In genomic region chr7:20783716-20784310, GRCh38 we compare ENCODE assay signal across 8 cellular contexts. TPM values are rescaled to one million over a fixed set of nuclear protein-coding genes. Genes with fewer than 3 reads are reported as not detected.
DNase-seq lines count a peak whose midpoint lies in the region; ATAC-seq and TF ChIP-seq lines count a peak whose summit lies in the region.

No MANE protein-coding gene starts in this region.

- peaks cover 33 to 44% (median 40%) of the 10 kb centered on the region in 4 donors for H3K4me1 ChIP-seq in esophagus muscularis mucosa
- H3K4me1 ChIP-seq in prostate gland (replicated peaks) = no peaks in the 10 kb centered on the region

- no peaks in the 10 kb centered on the region for H3K36me3 ChIP-seq in esophagus muscularis mucosa
- no peaks in the 10 kb centered on the region for H3K36me3 ChIP-seq in prostate gland

- DNase-seq in NCI-H1092 (lab: John Stamatoyannopoulos, UW) = peak; percentile 51
- DNase-seq in esophagus muscularis mucosa (ENCODE audit: extremely low spot score) = no peak
- DNase-seq in prostate gland (ENCODE audit: low spot score) = peak; percentile 38
- DNase-seq in NCI-H1105 (lab: John Stamatoyannopoulos, UW) = no peak
- DNase-seq in NCI-H1930 (lab: John Stamatoyannopoulos, UW) = no peak

- H3K27ac ChIP-seq in esophagus muscularis mucosa (replicated peaks in 1 of 4) = no peak overlapping the region
- H3K27ac ChIP-seq in prostate gland = peak overlapping the region; percentile 90 to 93

- TF ChIP-seq CTCF in esophagus muscularis mucosa (IDR thresholded peaks at IDR 0.05) (no peak), prostate gland (IDR thresholded peaks at IDR 0.05) (peak in 1 of 4 experiments; percentile 11)

- ATAC-seq in GM18511 (IDR thresholded peaks at IDR 0.05; ENCODE audit: unreplicated experiment) = peak; percentile 54
- ATAC-seq in HG02571 (IDR thresholded peaks at IDR 0.05; ENCODE audit: unreplicated experiment) = no peak
- ATAC-seq in HG02763 (IDR thresholded peaks at IDR 0.05; ENCODE audit: unreplicated experiment) = no peak

- TF ChIP-seq POLR2A in esophagus muscularis mucosa (IDR thresholded peaks at IDR 0.05; ENCODE audit: low read depth) = no peak
- TF ChIP-seq POLR2A in prostate gland (IDR thresholded peaks at IDR 0.05) = no peak

- no peak for TF ChIP-seq EP300 in esophagus muscularis mucosa (IDR thresholded peaks at IDR 0.05)

- H3K4me3 ChIP-seq in esophagus muscularis mucosa (peak overlapping the region; percentile 33 to 54 (median 42)), prostate gland (peak overlapping the region; percentile 39 to 55)

- intact Hi-C loops in esophagus muscularis mucosa (cut with DNase I) (no loop called here), prostate gland (cut with DNase I) (no loop called here)

- H3K27me3 ChIP-seq in esophagus muscularis mucosa = peaks cover 16 to 100% (median 86%) of the 10 kb centered on the region in 4 donors
- H3K27me3 ChIP-seq in prostate gland (replicated peaks; ENCODE audit: insufficient read depth) = no peaks in the 10 kb centered on the region

- H3K9me3 ChIP-seq in esophagus muscularis mucosa = no peaks in the 10 kb centered on the region
- no peaks in the 10 kb centered on the region for H3K9me3 ChIP-seq in prostate gland

- WGBS in esophagus muscularis mucosa = 4% methylated on average over 26 of the region's 38 CpGs
- WGBS in prostate gland = 2% methylated on average over 38 of the region's 38 CpGs

RNA-seq across cellular contexts. Expression of gene SP8, which starts 2.9 kb away (rescaled TPM):
- total RNA-seq in esophagus muscularis mucosa (not detected), prostate gland (10 to 100 TPM in 1 of 2 donors, 1 to 10 TPM in 1; 7.4 to 44.5 TPM)

Comparison
In these comparisons a context has a peak if more than half of its experiments do, and no peak if none do; other contexts are left out.
1. DNase-seq: peak in NCI-H1092 (single experiment) and prostate gland (single experiment); none in esophagus muscularis mucosa (single experiment), NCI-H1105 (single experiment) and NCI-H1930 (0 of 2).
2. H3K27ac ChIP-seq: peak in prostate gland (2 of 2); none in esophagus muscularis mucosa (0 of 4).
3. RNA of gene SP8, which starts 2.9 kb away (total RNA-seq): 7.4 to 44.5 TPM in prostate gland; not detected in esophagus muscularis mucosa; every median in the first group is over 4 times any median in the second.